Comparison of ENCODE assay signal across 16 cellular contexts in genomic region chr4:6943870-6944195, GRCh38. TPM values are rescaled to one million over a fixed set of nuclear protein-coding genes. Genes with fewer than 3 reads are reported as not detected.
A peak's percentile ranks its signal among the peaks of the same experiment; 100 is the strongest.
DNase-seq lines count a peak whose midpoint lies in the region; ATAC-seq and TF ChIP-seq lines count a peak whose summit lies in the region.
"Had no signal": no experiment of that assay in that cellular context is flagged by ENCODE, and none has a peak within 500 bp of the region (broad histone marks: within the 10 kb centered on the region; RNA-seq: fewer than 3 reads in every experiment).

No MANE protein-coding gene starts in this region.

- intact Hi-C loops in activated CD4-positive, alpha-beta T cell treated with anti-CD3 and anti-CD28 coated beads for 36 hours (cut with DNase I, micrococcal nuclease) = loop anchor here in 1 of 2 experiments (2.0 kb wide), 1 partner anchor 27 kb away; no protein-coding TSS in a partner anchor
- intact Hi-C loops in PC-9 (cut with micrococcal nuclease; ENCODE audit: unreplicated experiment) = loop anchor here (5.0 kb wide), 1 partner anchor 43 kb away; no protein-coding TSS in a partner anchor
- intact Hi-C loops in spleen (cut with DNase I; ENCODE audit: low total_unique reads) = no loop called here

- peak overlapping the region; percentile 45 for H3K27ac Mint-ChIP-seq in activated CD4-positive, alpha-beta T cell treated with anti-CD3 and anti-CD28 coated beads for 36 hours

- no peaks in the 10 kb centered on the region for H3K36me3 Mint-ChIP-seq in activated CD4-positive, alpha-beta T cell treated with anti-CD3 and anti-CD28 coated beads for 36 hours (ENCODE audit: low read depth)

- no peak overlapping the region for H2AFZ ChIP-seq in PC-9
- H2AFZ ChIP-seq in hepatocyte = no peak overlapping the region

- BruUV-seq in PC-9 (replicated peaks; lab: Mats Ljungman, UMichigan) = no TSS peak

- ATAC-seq in activated CD4-positive, alpha-beta T cell treated with anti-CD3 and anti-CD28 coated beads for 36 hours = no peak
- ATAC-seq in GM21367 (IDR thresholded peaks at IDR 0.05; ENCODE audit: unreplicated experiment) (no peak), HG02870 (IDR thresholded peaks at IDR 0.05; ENCODE audit: unreplicated experiment) (no peak)
- ATAC-seq: stimulated activated naive CD8-positive, alpha-beta T cell treated with anti-CD3 and anti-CD28 coated beads, Interleukin-15, Interleukin-2, amounts not matched to agents 100 U/mL and 50 U/mL, for 24 hours had no signal

- H3K4me1 Mint-ChIP-seq in activated CD4-positive, alpha-beta T cell treated with anti-CD3 and anti-CD28 coated beads for 36 hours = peaks cover 57% of the 10 kb centered on the region

- H3K9me3 Mint-ChIP-seq in activated CD4-positive, alpha-beta T cell treated with anti-CD3 and anti-CD28 coated beads for 36 hours (ENCODE audit: low read depth) = no peaks in the 10 kb centered on the region

- CTCF ChIA-PET in activated CD4-positive, alpha-beta T cell treated with anti-CD3 and anti-CD28 coated beads for 36 hours (lab: Charles Lee) = interaction anchor here (0.6 kb wide), 2 partner anchors 39 to 113 kb away, joined by 3 read pairs; no protein-coding TSS in a partner anchor
- CTCF ChIA-PET in PC-9 (lab: Charles Lee) = interaction anchor here (0.6 kb wide), 1 partner anchor 9 kb away, joined by 3 read pairs; no protein-coding TSS in a partner anchor

- WGBS in hepatocyte (ENCODE audit: low lambda C conversion rate, missing lambda C conversion rate) = 95% methylated on average over 16 of the region's 16 CpGs
- 87 to 91% (median 88%) methylated on average over 16 of the region's 16 CpGs for WGBS in spleen, 5 donors

- H3K27me3 ChIP-seq in PC-9 (ENCODE audit: insufficient read depth, low read depth) = no peaks in the 10 kb centered on the region
- no peaks in the 10 kb centered on the region for H3K27me3 ChIP-seq in hepatocyte
- no peaks in the 10 kb centered on the region for H3K27me3 ChIP-seq in spleen (replicated peaks in 1 of 7)

- H3K4me2 ChIP-seq in PC-9 = no peak overlapping the region
- peak overlapping the region; percentile 67 for H3K4me2 ChIP-seq in hepatocyte
- H3K4me2 ChIP-seq: SK-N-SH had no signal

- no peaks in the 10 kb centered on the region for H3K9me3 ChIP-seq in PC-9 (ENCODE audit: insufficient read depth, low read depth)
- no peaks in the 10 kb centered on the region for H3K9me3 ChIP-seq in hepatocyte (ENCODE audit: low read depth)
- no peaks in the 10 kb centered on the region for H3K9me3 ChIP-seq in spleen
- H3K9me3 ChIP-seq: SK-N-SH had no signal

- no peak overlapping the region for H3K4me3 ChIP-seq in PC-9
- H3K4me3 ChIP-seq in hepatocyte = no peak overlapping the region
- H3K4me3 ChIP-seq in spleen = peak overlapping the region in 1 of 8 donors; percentile 48

- H4K20me1 ChIP-seq in PC-9 (ENCODE audit: insufficient read depth) (no peaks in the 10 kb centered on the region), hepatocyte (ENCODE audit: insufficient read depth, poor library complexity, severe bottlenecking) (no peaks in the 10 kb centered on the region)

- no peak for TF ChIP-seq POLR2A in spleen (IDR thresholded peaks at IDR 0.05)

- H3K27me3 Mint-ChIP-seq in activated CD4-positive, alpha-beta T cell treated with anti-CD3 and anti-CD28 coated beads for 36 hours = no peaks in the 10 kb centered on the region

- no peaks in the 10 kb centered on the region for H3K36me3 ChIP-seq in PC-9 (ENCODE audit: low read depth)
- H3K36me3 ChIP-seq in hepatocyte (replicated peaks; ENCODE audit: insufficient read depth, low read depth) = no peaks in the 10 kb centered on the region
- H3K36me3 ChIP-seq in spleen = peaks cover 0 to 13% (median 0%) of the 10 kb centered on the region in 6 donors

- no peak overlapping the region for H3K4me3 Mint-ChIP-seq in activated CD4-positive, alpha-beta T cell treated with anti-CD3 and anti-CD28 coated beads for 36 hours

- H3K27ac ChIP-seq in PC-9 = peak overlapping the region; percentile 94; the same call in 1 of the 2 replicates
- H3K27ac ChIP-seq in hepatocyte = peak overlapping the region; percentile 93
- peak overlapping the region in 6 of 8 donors; percentile 77 to 94 (median 87) for H3K27ac ChIP-seq in spleen
- H3K27ac ChIP-seq: WERI-Rb-1 had no signal

- DNase-seq in activated CD4-positive, alpha-beta T cell treated with anti-CD3 and anti-CD28 coated beads for 36 hours = no peak
- no peak for DNase-seq in activated CD4-positive, alpha-beta T cell treated with anti-CD3 and anti-CD28 coated beads for 4 hours
- no peak for DNase-seq in PC-9
- no peak for DNase-seq in hepatocyte (ENCODE audit: low spot score)
- DNase-seq in spleen = peak; percentile 63
- DNase-seq in NCI-H128 (lab: John Stamatoyannopoulos, UW; ENCODE audit: unreplicated experiment) = no peak
- DNase-seq: cerebellar nuclear complex; Kasumi-1; mesendoderm; NCI-H1694; NCI-H510A; SK-N-SH; stimulated activated naive CD8-positive, alpha-beta T cell treated with anti-CD3 and anti-CD28 coated beads, Interleukin-15, Interleukin-2, amounts not matched to agents 100 U/mL and 50 U/mL, for 24 hours; WERI-Rb-1 had no signal

- POLR2A ChIA-PET in activated CD4-positive, alpha-beta T cell treated with anti-CD3 and anti-CD28 coated beads for 36 hours (lab: Charles Lee) = no interaction called here
- POLR2A ChIA-PET in PC-9 (lab: Charles Lee; ENCODE audit: unreplicated experiment) = interaction anchor here (0.6 kb wide), 3 partner anchors 29 to 125 kb away, joined by 4 to 7 read pairs (median 4); no protein-coding TSS in a partner anchor

- H3K79me2 ChIP-seq in PC-9 (ENCODE audit: low read depth) (peaks cover 16% of the 10 kb centered on the region; the same call in 1 of the 2 replicates), hepatocyte (peaks cover 72% of the 10 kb centered on the region)

- H3K9me2 ChIP-seq in PC-9 (ENCODE audit: insufficient read depth) (no peaks in the 10 kb centered on the region), hepatocyte (replicated peaks; ENCODE audit: insufficient read depth) (no peaks in the 10 kb centered on the region)
- H3K9me2 ChIP-seq: SK-N-SH had no signal

- TF ChIP-seq CTCF in PC-9 (conservative IDR thresholded peaks at IDR 0.05) = no peak
- TF ChIP-seq CTCF in hepatocyte (IDR thresholded peaks at IDR 0.05; ENCODE audit: poor library complexity) = no peak
- no peak for TF ChIP-seq CTCF in spleen (IDR thresholded peaks at IDR 0.05 in 8 of 11, conservative IDR thresholded peaks at IDR 0.05 in 3 of 11)

- H3F3A ChIP-seq in PC-9 (ENCODE audit: insufficient read depth, low read depth) = peaks cover 33% of the 10 kb centered on the region

- peaks cover 39% of the 10 kb centered on the region for H3K4me1 ChIP-seq in PC-9 (replicated peaks; ENCODE audit: insufficient read depth)
- H3K4me1 ChIP-seq in hepatocyte (ENCODE audit: insufficient read depth) = peaks cover 48% of the 10 kb centered on the region
- H3K4me1 ChIP-seq in spleen = peaks cover 47 to 73% (median 65%) of the 10 kb centered on the region in 6 donors

RNA-seq across cellular contexts. Expression of gene TBC1D14, which starts 34.2 kb away (rescaled TPM):
- 10 to 100 TPM; 36.7 to 44.0 TPM for total RNA-seq in activated CD4-positive, alpha-beta T cell treated with anti-CD3 and anti-CD28 coated beads for 36 hours
- total RNA-seq in PC-9 (2021) (41.6 and 46.2 TPM in 2 replicates), hepatocyte (46.1 and 50.8 TPM in 2 replicates), spleen (100 to 1,000 TPM in 1 of 7 donors, 10 to 100 TPM in 6; 45.7 to 114 (median 79.2) TPM)
- polyA plus RNA-seq in hepatocyte (26.5 and 33.6 TPM in 2 replicates), spleen (10 to 100 TPM; 13.7 to 24.0 (median 18.2) TPM)
